Comparison of ENCODE assay signal across 1 cellular context in the genomic region with DNA sequence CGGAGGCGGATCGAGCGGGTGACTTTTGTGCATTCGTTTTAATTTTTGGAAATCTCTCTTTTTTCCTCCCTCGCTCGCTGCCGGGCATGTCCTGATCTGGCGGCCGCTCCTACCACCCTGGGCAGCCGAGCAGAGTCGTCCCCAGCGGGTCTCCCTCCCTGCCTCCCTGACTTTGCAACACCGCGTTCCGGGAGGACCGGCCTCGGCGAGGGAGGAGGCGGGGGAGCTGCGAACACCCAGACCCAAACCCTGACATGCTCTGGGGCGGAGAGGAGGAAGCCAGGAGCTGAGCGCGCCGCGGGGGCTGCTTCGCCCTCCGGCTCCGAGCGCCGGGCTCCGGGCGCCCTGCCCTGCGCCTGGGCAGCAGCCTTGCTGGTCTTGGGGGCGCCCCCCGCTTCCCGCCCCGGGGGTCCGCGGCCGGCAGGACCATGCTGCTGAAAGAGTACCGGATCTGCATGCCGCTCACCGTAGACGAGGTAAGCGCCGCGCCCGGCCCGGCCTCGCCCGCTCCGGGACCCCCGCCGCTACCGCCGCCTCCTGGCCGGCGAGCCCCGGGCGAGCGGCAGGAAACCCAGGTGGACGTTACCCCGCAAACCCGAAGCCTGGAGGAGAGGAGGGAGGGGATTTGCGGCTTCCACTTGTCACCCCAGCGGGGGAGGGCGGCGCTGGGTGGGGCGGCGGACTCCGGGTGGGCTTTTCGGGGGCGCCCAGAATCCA.
A peak's percentile ranks its signal among the peaks of the same experiment; 100 is the strongest.
TF ChIP-seq lines count a peak whose summit lies in the region.

No MANE protein-coding gene starts in this region.

TF ChIP-seq in WTC11, 78 proteins besides CTCF, POLR2A, EP300 and RAD21 (continued from another document):
- TF ChIP-seq, protein P1, sequence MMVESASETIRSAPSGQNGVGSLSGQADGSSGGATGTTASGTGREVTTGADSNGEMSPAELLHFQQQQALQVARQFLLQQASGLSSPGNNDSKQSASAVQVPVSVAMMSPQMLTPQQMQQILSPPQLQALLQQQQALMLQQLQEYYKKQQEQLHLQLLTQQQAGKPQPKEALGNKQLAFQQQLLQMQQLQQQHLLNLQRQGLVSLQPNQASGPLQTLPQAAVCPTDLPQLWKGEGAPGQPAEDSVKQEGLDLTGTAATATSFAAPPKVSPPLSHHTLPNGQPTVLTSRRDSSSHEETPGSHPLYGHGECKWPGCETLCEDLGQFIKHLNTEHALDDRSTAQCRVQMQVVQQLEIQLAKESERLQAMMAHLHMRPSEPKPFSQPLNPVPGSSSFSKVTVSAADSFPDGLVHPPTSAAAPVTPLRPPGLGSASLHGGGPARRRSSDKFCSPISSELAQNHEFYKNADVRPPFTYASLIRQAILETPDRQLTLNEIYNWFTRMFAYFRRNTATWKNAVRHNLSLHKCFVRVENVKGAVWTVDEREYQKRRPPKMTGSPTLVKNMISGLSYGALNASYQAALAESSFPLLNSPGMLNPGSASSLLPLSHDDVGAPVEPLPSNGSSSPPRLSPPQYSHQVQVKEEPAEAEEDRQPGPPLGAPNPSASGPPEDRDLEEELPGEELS (CRISPR knock-in tag; IDR thresholded peaks at IDR 0.05): no peak
- TF ChIP-seq, protein P2, sequence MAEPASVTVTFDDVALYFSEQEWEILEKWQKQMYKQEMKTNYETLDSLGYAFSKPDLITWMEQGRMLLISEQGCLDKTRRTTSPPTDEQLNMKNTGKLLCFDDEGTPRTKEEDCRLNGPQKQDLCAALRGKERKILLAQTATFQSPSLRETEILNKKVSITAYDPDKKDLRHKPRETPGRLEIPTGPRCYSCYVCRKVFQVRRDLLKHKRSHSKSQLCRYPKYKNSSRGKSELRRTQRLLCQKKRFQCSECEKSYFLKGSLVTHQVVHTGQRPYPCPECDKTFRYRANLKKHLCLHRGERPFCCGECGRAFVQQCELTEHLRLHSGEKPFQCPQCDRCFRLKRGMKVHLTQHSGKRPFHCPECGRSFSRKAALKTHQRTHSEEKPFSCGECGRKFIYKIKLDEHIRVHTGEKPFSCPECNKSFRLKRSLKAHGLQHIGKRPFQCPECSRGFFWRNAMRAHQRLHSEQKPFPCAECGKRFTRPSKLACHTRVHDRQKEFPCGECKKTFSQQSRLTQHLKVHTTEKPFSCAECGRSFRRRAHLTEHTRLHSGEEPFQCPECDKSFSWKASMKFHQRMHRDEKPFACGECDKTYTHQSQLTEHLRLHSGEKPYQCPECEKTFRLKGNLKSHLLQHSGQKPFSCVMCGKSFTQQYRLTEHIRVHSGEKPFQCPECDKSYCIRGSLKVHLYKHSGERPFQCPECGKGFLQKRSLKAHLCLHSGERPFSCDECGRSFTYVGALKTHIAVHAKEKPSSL (CRISPR knock-in tag; conservative IDR thresholded peaks at IDR 0.05): no peak
- TF ChIP-seq TP53 (CRISPR knock-in tag; IDR thresholded peaks at IDR 0.05) (0 out of 2 replicates have a peak, but pooled peaks have one; percentile 4), FOXJ3 (CRISPR knock-in tag; IDR thresholded peaks at IDR 0.05; ENCODE audit: borderline replicate concordance) (no peak), HMGA2 (CRISPR knock-in tag; IDR thresholded peaks at IDR 0.05) (no peak), RELA (CRISPR knock-in tag; IDR thresholded peaks at IDR 0.05; ENCODE audit: borderline replicate concordance) (no peak), EMX1 (CRISPR knock-in tag; IDR thresholded peaks at IDR 0.05) (no peak), ZNF423 (CRISPR knock-in tag; IDR thresholded peaks at IDR 0.05) (peak; percentile 60; the same call in 1 of the 2 replicates), TEAD1 (CRISPR knock-in tag; IDR thresholded peaks at IDR 0.05) (no peak), ETV6 (CRISPR knock-in tag; IDR thresholded peaks at IDR 0.05) (no peak), TCF7 (CRISPR knock-in tag; IDR thresholded peaks at IDR 0.05; ENCODE audit: low read depth) (no peak), NFE2L1 (CRISPR knock-in tag; IDR thresholded peaks at IDR 0.05) (no peak), FOXK1 (CRISPR knock-in tag; IDR thresholded peaks at IDR 0.05) (no peak), OVOL2 (CRISPR knock-in tag; IDR thresholded peaks at IDR 0.05; ENCODE audit: borderline replicate concordance) (no peak), FOXP1 (CRISPR knock-in tag; IDR thresholded peaks at IDR 0.05; ENCODE audit: borderline replicate concordance) (no peak), ESRRA (CRISPR knock-in tag; IDR thresholded peaks at IDR 0.05; ENCODE audit: borderline replicate concordance) (0 out of 2 replicates have a peak, but pooled peaks have one; percentile 66), ZNF219 (CRISPR knock-in tag; IDR thresholded peaks at IDR 0.05; ENCODE audit: borderline replicate concordance) (no peak), ZNF263 (CRISPR knock-in tag; IDR thresholded peaks at IDR 0.05; ENCODE audit: low read depth) (peak; percentile 79)
- TF ChIP-seq, protein P3, sequence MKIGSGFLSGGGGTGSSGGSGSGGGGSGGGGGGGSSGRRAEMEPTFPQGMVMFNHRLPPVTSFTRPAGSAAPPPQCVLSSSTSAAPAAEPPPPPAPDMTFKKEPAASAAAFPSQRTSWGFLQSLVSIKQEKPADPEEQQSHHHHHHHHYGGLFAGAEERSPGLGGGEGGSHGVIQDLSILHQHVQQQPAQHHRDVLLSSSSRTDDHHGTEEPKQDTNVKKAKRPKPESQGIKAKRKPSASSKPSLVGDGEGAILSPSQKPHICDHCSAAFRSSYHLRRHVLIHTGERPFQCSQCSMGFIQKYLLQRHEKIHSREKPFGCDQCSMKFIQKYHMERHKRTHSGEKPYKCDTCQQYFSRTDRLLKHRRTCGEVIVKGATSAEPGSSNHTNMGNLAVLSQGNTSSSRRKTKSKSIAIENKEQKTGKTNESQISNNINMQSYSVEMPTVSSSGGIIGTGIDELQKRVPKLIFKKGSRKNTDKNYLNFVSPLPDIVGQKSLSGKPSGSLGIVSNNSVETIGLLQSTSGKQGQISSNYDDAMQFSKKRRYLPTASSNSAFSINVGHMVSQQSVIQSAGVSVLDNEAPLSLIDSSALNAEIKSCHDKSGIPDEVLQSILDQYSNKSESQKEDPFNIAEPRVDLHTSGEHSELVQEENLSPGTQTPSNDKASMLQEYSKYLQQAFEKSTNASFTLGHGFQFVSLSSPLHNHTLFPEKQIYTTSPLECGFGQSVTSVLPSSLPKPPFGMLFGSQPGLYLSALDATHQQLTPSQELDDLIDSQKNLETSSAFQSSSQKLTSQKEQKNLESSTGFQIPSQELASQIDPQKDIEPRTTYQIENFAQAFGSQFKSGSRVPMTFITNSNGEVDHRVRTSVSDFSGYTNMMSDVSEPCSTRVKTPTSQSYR (CRISPR knock-in tag; IDR thresholded peaks at IDR 0.05): no peak
- TF ChIP-seq, protein P4, sequence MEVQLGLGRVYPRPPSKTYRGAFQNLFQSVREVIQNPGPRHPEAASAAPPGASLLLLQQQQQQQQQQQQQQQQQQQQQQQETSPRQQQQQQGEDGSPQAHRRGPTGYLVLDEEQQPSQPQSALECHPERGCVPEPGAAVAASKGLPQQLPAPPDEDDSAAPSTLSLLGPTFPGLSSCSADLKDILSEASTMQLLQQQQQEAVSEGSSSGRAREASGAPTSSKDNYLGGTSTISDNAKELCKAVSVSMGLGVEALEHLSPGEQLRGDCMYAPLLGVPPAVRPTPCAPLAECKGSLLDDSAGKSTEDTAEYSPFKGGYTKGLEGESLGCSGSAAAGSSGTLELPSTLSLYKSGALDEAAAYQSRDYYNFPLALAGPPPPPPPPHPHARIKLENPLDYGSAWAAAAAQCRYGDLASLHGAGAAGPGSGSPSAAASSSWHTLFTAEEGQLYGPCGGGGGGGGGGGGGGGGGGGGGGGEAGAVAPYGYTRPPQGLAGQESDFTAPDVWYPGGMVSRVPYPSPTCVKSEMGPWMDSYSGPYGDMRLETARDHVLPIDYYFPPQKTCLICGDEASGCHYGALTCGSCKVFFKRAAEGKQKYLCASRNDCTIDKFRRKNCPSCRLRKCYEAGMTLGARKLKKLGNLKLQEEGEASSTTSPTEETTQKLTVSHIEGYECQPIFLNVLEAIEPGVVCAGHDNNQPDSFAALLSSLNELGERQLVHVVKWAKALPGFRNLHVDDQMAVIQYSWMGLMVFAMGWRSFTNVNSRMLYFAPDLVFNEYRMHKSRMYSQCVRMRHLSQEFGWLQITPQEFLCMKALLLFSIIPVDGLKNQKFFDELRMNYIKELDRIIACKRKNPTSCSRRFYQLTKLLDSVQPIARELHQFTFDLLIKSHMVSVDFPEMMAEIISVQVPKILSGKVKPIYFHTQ (CRISPR knock-in tag; IDR thresholded peaks at IDR 0.05): no peak
- TF ChIP-seq, protein P5, sequence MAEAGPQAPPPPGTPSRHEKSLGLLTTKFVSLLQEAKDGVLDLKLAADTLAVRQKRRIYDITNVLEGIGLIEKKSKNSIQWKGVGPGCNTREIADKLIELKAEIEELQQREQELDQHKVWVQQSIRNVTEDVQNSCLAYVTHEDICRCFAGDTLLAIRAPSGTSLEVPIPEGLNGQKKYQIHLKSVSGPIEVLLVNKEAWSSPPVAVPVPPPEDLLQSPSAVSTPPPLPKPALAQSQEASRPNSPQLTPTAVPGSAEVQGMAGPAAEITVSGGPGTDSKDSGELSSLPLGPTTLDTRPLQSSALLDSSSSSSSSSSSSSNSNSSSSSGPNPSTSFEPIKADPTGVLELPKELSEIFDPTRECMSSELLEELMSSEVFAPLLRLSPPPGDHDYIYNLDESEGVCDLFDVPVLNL (CRISPR knock-in tag; IDR thresholded peaks at IDR 0.05; ENCODE audit: borderline replicate concordance, low read depth): no peak
- TF ChIP-seq, protein P6, sequence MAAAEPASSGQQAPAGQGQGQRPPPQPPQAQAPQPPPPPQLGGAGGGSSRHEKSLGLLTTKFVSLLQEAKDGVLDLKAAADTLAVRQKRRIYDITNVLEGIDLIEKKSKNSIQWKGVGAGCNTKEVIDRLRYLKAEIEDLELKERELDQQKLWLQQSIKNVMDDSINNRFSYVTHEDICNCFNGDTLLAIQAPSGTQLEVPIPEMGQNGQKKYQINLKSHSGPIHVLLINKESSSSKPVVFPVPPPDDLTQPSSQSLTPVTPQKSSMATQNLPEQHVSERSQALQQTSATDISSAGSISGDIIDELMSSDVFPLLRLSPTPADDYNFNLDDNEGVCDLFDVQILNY (CRISPR knock-in tag; IDR thresholded peaks at IDR 0.05): no peak
- TF ChIP-seq, protein P7, sequence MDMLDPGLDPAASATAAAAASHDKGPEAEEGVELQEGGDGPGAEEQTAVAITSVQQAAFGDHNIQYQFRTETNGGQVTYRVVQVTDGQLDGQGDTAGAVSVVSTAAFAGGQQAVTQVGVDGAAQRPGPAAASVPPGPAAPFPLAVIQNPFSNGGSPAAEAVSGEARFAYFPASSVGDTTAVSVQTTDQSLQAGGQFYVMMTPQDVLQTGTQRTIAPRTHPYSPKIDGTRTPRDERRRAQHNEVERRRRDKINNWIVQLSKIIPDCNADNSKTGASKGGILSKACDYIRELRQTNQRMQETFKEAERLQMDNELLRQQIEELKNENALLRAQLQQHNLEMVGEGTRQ (CRISPR knock-in tag; IDR thresholded peaks at IDR 0.05): no peak
- TF ChIP-seq, protein P8, sequence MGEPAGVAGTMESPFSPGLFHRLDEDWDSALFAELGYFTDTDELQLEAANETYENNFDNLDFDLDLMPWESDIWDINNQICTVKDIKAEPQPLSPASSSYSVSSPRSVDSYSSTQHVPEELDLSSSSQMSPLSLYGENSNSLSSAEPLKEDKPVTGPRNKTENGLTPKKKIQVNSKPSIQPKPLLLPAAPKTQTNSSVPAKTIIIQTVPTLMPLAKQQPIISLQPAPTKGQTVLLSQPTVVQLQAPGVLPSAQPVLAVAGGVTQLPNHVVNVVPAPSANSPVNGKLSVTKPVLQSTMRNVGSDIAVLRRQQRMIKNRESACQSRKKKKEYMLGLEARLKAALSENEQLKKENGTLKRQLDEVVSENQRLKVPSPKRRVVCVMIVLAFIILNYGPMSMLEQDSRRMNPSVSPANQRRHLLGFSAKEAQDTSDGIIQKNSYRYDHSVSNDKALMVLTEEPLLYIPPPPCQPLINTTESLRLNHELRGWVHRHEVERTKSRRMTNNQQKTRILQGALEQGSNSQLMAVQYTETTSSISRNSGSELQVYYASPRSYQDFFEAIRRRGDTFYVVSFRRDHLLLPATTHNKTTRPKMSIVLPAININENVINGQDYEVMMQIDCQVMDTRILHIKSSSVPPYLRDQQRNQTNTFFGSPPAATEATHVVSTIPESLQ (CRISPR knock-in tag; IDR thresholded peaks at IDR 0.05): no peak
- TF ChIP-seq, protein P9, sequence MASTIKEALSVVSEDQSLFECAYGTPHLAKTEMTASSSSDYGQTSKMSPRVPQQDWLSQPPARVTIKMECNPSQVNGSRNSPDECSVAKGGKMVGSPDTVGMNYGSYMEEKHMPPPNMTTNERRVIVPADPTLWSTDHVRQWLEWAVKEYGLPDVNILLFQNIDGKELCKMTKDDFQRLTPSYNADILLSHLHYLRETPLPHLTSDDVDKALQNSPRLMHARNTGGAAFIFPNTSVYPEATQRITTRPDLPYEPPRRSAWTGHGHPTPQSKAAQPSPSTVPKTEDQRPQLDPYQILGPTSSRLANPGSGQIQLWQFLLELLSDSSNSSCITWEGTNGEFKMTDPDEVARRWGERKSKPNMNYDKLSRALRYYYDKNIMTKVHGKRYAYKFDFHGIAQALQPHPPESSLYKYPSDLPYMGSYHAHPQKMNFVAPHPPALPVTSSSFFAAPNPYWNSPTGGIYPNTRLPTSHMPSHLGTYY (CRISPR knock-in tag; IDR thresholded peaks at IDR 0.05): no peak
- TF ChIP-seq, protein P10, sequence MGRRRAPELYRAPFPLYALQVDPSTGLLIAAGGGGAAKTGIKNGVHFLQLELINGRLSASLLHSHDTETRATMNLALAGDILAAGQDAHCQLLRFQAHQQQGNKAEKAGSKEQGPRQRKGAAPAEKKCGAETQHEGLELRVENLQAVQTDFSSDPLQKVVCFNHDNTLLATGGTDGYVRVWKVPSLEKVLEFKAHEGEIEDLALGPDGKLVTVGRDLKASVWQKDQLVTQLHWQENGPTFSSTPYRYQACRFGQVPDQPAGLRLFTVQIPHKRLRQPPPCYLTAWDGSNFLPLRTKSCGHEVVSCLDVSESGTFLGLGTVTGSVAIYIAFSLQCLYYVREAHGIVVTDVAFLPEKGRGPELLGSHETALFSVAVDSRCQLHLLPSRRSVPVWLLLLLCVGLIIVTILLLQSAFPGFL (CRISPR knock-in tag; IDR thresholded peaks at IDR 0.05; ENCODE audit: borderline replicate concordance): no peak
TF ChIP-seq in WTC11: peak in this region for 5.
